1 cellular context compared by ENCODE assay signal in genomic region chr1:247119600-247120407, GRCh38.
TF ChIP-seq lines count a peak whose summit lies in the region.

No MANE protein-coding gene starts in this region.

TF ChIP-seq in K562, 482 proteins besides CTCF, POLR2A, EP300 and RAD21:
- TF ChIP-seq MAFG (tag; conservative IDR thresholded peaks at IDR 0.05) (no peak), POLR2G (IDR thresholded peaks at IDR 0.05; ENCODE audit: low read depth, low read length) (0 out of 2 replicates have a peak, but pooled peaks have one; percentile 21)
